8 cellular contexts compared by ENCODE assay signal in genomic region chr15:45457641-45458539, GRCh38.
DNase-seq lines count a peak whose midpoint lies in the region; ATAC-seq and TF ChIP-seq lines count a peak whose summit lies in the region.

No MANE protein-coding gene starts in this region.

- DNase-seq in NCI-H2171 treated with DMSO at 0.1 percent for 48 hours (lab: John Stamatoyannopoulos, UW), result peak; percentile 81
- peak; percentile 75 for DNase-seq in activated CD4-positive, CD25-positive, alpha-beta regulatory T cell treated with anti-CD3 and anti-CD28 coated beads, Interleukin-2, amount 50 U/mL, for 16 hours (ENCODE audit: low read depth, low spot score)
- DNase-seq in cerebellar cortex (ENCODE audit: low spot score), result peak; percentile 89
- DNase-seq in kidney tubule cell (ENCODE audit: low spot score), result peak; percentile 86
- DNase-seq in stimulated activated CD4-positive, alpha-beta T cell treated with anti-CD3 and anti-CD28 coated beads, Interleukin-1b, Interleukin-23, amount 100 ng/mL, for 4 hours (ENCODE audit: low read depth in 2 of 2), result peak; percentile 34 to 88

- H3K27ac ChIP-seq in 22Rv1, result peak overlapping the region; percentile 49

- ATAC-seq in GM18511 (IDR thresholded peaks at IDR 0.05; ENCODE audit: unreplicated experiment) (peak; percentile 53), HG03108 (IDR thresholded peaks at IDR 0.05; ENCODE audit: unreplicated experiment) (peak; percentile 47)

- TF ChIP-seq CTCF in 22Rv1 (IDR thresholded peaks at IDR 0.05), result peak; percentile 85

Comparison
In these comparisons a context has a peak if more than half of its experiments do, and no peak if none do; other contexts are left out.
1. Peak in every context shown above with its lines: DNase-seq, ATAC-seq and H3K27ac ChIP-seq.